ENCODE assay signal across 18 cellular contexts in the genomic region with DNA sequence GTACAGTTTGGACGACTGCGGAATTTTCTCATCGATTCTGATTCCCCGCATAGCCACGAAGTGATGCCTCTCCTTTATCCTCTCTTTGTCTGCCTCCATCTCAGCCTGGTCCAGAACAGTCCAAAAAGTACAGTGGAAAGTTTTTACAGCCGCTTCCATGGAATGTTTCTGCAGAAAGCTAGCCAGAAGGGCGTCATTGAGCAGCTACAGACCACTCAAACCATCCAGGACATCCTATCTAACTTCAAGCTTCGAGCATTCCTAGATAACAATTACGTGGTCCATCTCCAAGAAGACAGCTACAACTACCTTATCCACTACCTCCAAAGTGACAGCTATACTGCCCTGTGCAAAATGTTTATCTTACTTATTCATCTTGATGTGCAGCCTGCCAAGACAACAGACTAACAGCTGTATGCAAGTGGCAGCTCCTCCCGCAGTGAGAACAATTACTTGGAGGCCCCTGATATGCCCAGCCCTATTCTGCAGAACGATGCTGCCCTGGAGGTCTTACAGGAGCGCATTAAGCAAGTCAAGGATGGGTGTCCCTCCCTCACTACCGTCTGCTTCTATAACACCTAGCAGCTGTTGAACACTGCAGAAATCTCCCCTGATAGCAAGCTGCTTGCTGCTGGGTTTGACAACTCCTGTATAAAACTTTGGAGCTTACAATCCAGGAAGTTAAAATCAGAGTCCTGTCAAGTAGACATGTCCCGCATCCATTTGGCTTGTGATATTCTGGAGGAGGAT. TPM values are rescaled to one million over a fixed set of nuclear protein-coding genes. Genes with fewer than 3 reads are reported as not detected.
DNase-seq lines count a peak whose midpoint lies in the region; ATAC-seq, FAIRE-seq and TF ChIP-seq lines count a peak whose summit lies in the region.
"Had no signal": no experiment of that assay in that cellular context is flagged by ENCODE, and none has a peak within 500 bp of the region (broad histone marks: within the 10 kb centered on the region; RNA-seq: fewer than 3 reads in every experiment).

No MANE protein-coding gene starts in this region.

- H2AK5ac ChIP-seq in H9 (ENCODE audit: insufficient read length, low read length) (no peak overlapping the region), H1 (ENCODE audit: low read depth, low read length) (no peak overlapping the region)

- H3T11ph ChIP-seq in H9 (ENCODE audit: low read length), result no peak overlapping the region

- WGBS in H9 (ENCODE audit: extremely low coverage, insufficient read length, low lambda C conversion rate), result no CpG with 5 or more reads among the region's 14 CpGs
- 14% methylated on average over 14 of the region's 14 CpGs; no CpG with 5 or more reads in 1 of the 2 experiments for WGBS in H1 (ENCODE audit: extremely low coverage in 1 of 2, insufficient coverage in 1 of 2, insufficient read length in 1 of 2, insufficient replicate concordance in 2 of 2, low coverage in 1 of 2, low lambda C conversion rate in 2 of 2, missing lambda C conversion rate in 1 of 2), 2 experiments

- peaks cover 57% of the 10 kb centered on the region for H3K4me1 Mint-ChIP-seq in activated CD8-positive, alpha-beta memory T cell treated with anti-CD3 and anti-CD28 coated beads, Interleukin-2, amount 10 ng/mL, durations not matched to agents 7 days and 5 days
- peaks cover 15 to 29% of the 10 kb centered on the region in 2 experiments for H3K4me1 Mint-ChIP-seq in H9
- peaks cover 8% of the 10 kb centered on the region for H3K4me1 Mint-ChIP-seq in neural progenitor cell

- no peak for TF ChIP-seq EP300 in H1 (IDR thresholded peaks at IDR 0.05; ENCODE audit: borderline replicate concordance in 1 of 2, low read depth in 2 of 2, low read length in 2 of 2)

- H2BK20ac ChIP-seq in H9 (ENCODE audit: low read depth, low read length, poor library complexity, severe bottlenecking) (no peak overlapping the region), H1 (ENCODE audit: low read length) (no peak overlapping the region)

- H3F3A ChIP-seq in neural progenitor cell (ENCODE audit: low read depth), result no peaks in the 10 kb centered on the region

- no peak for DNase-seq in activated CD8-positive, alpha-beta memory T cell treated with anti-CD3 and anti-CD28 coated beads, Interleukin-2, amount 10 ng/mL, durations not matched to agents 7 days and 5 days
- no peak for DNase-seq in activated CD8-positive, alpha-beta memory T cell treated with anti-CD3 and anti-CD28 coated beads, Interleukin-2, amount 50 U/mL, for 48 hours
- no peak for DNase-seq in H9
- no peak for DNase-seq in H1 (ENCODE audit: low read depth in 1 of 2, low spot score in 2 of 2)
- DNase-seq in neural progenitor cell (ENCODE audit: low spot score), result no peak
- no peak for DNase-seq in ecto neural progenitor cell (ENCODE audit: low spot score)
- DNase-seq in central memory CD4-positive, alpha-beta T cell, result no peak
- DNase-seq: Caco-2, cerebellar nuclear complex, head of caudate nucleus, left colon, NCI-H187, NCI-H524 treated with DMSO at 0.1 percent for 48 hours, Peyer's patch, psoas muscle had no signal

- H3K79me1 ChIP-seq in H9 (ENCODE audit: insufficient read depth, low read depth, low read length, poor library complexity, severe bottlenecking), result no peaks in the 10 kb centered on the region
- H3K79me1 ChIP-seq in H1 (ENCODE audit: low read depth, low read length), result no peaks in the 10 kb centered on the region

- TF ChIP-seq CTCF in H9 (conservative IDR thresholded peaks at IDR 0.05) (no peak), H1 (IDR thresholded peaks at IDR 0.05; ENCODE audit: control extremely low read depth in 1 of 3, insufficient read depth in 1 of 3, low read depth in 1 of 3, low read length in 3 of 3) (no peak), neural progenitor cell (IDR thresholded peaks at IDR 0.05) (no peak)

- H3K9ac ChIP-seq in H9 (ENCODE audit: extremely low read depth, insufficient read length, low read length), result no peak overlapping the region
- no peak overlapping the region for H3K9ac ChIP-seq in H1 (replicated peaks in 1 of 4; ENCODE audit: extremely low read depth in 1 of 4, low read depth in 3 of 4, low read length in 3 of 4)
- no peak overlapping the region for H3K9ac ChIP-seq in neural progenitor cell

- H3K56ac ChIP-seq in H9 (ENCODE audit: insufficient read length, low read depth, low read length) (no peak overlapping the region), H1 (replicated peaks; ENCODE audit: insufficient read length, low read depth, low read length) (no peak overlapping the region)

- CTCF ChIA-PET in activated CD8-positive, alpha-beta memory T cell treated with anti-CD3 and anti-CD28 coated beads, Interleukin-2, amount 10 ng/mL, durations not matched to agents 7 days and 5 days (lab: Charles Lee), result no interaction called here
- CTCF ChIA-PET in H1 (lab: Charles Lee; ENCODE audit: partially characterized antibody), result interaction anchor here (0.6 to 1.2 kb wide), 7 partner anchors 11 to 65 kb away, joined by 3 to 5 read pairs (median 3); no protein-coding TSS in a partner anchor

- no peak overlapping the region for H2BK120ac ChIP-seq in H9 (ENCODE audit: low read depth, low read length, poor library complexity, severe bottlenecking)
- no peak overlapping the region for H2BK120ac ChIP-seq in H1 (replicated peaks; ENCODE audit: low read depth, low read length)

- no peak overlapping the region for H4K8ac ChIP-seq in H9 (replicated peaks; ENCODE audit: insufficient read length, low read depth, low read length)
- no peak overlapping the region for H4K8ac ChIP-seq in H1 (ENCODE audit: extremely low read depth, insufficient read depth, low read length)

- H4K91ac ChIP-seq in H9 (ENCODE audit: insufficient read length, low read depth, low read length) (no peak overlapping the region), H1 (replicated peaks; ENCODE audit: insufficient read length, low read length) (no peak overlapping the region)

- no peaks in the 10 kb centered on the region for H3K9me3 Mint-ChIP-seq in activated CD8-positive, alpha-beta memory T cell treated with anti-CD3 and anti-CD28 coated beads, Interleukin-2, amount 10 ng/mL, durations not matched to agents 7 days and 5 days (ENCODE audit: low read depth)
- peaks cover 12 to 16% of the 10 kb centered on the region in 2 experiments for H3K9me3 Mint-ChIP-seq in H9
- peaks cover 10% of the 10 kb centered on the region for H3K9me3 Mint-ChIP-seq in neural progenitor cell

- H2AFZ ChIP-seq in H9 (ENCODE audit: low read length) (no peak overlapping the region), H1 (ENCODE audit: low read length) (no peak overlapping the region), neural progenitor cell (replicated peaks) (no peak overlapping the region)

- H2BK5ac ChIP-seq in H9 (ENCODE audit: insufficient read length, low read length), result no peak overlapping the region
- H2BK5ac ChIP-seq in H1 (ENCODE audit: low read depth, low read length), result no peak overlapping the region

- H3K79me2 ChIP-seq in H9 (ENCODE audit: insufficient read depth, low read length), result no peaks in the 10 kb centered on the region
- H3K79me2 ChIP-seq in H1 (ENCODE audit: control insufficient read depth in 1 of 2, insufficient read depth in 2 of 2, low read length in 2 of 2), result no peaks in the 10 kb centered on the region
- H3K79me2 ChIP-seq in neural progenitor cell (ENCODE audit: low read depth), result no peaks in the 10 kb centered on the region

- H3K14ac ChIP-seq in H9 (ENCODE audit: insufficient read depth, low read length) (no peak overlapping the region), H1 (ENCODE audit: insufficient read length) (no peak overlapping the region)

- H3K4me1 ChIP-seq in H9 (ENCODE audit: insufficient read depth, low read length) (no peaks in the 10 kb centered on the region), H1 (replicated peaks in 1 of 4; ENCODE audit: control insufficient read depth in 3 of 4, insufficient read depth in 4 of 4, low read length in 3 of 4) (peaks cover 3 to 9% (median 5%) of the 10 kb centered on the region in 4 experiments), neural progenitor cell (no peaks in the 10 kb centered on the region)
- H3K4me1 ChIP-seq: A549, Caco-2, Peyer's patch, psoas muscle had no signal

- H3K36me3 ChIP-seq in H1 (ENCODE audit: control insufficient read depth in 2 of 4, insufficient read depth in 4 of 4, low read length in 3 of 4) (no peaks in the 10 kb centered on the region), neural progenitor cell (no peaks in the 10 kb centered on the region)
- H3K36me3 ChIP-seq: Peyer's patch had no signal

- no peak overlapping the region for H4K5ac ChIP-seq in H9 (ENCODE audit: insufficient read length, low read depth, low read length)
- no peak overlapping the region for H4K5ac ChIP-seq in H1 (ENCODE audit: insufficient read length, low read depth, low read length)

- peaks cover 65% of the 10 kb centered on the region for H3K36me3 Mint-ChIP-seq in activated CD8-positive, alpha-beta memory T cell treated with anti-CD3 and anti-CD28 coated beads, Interleukin-2, amount 10 ng/mL, durations not matched to agents 7 days and 5 days
- peaks cover 0 to 9% (median 6%) of the 10 kb centered on the region in 3 experiments; a peak in 4 of 7 replicates for H3K36me3 Mint-ChIP-seq in H9 (ENCODE audit: insufficient read depth in 1 of 3, low read depth in 3 of 3)
- H3K36me3 Mint-ChIP-seq in neural progenitor cell, result no peaks in the 10 kb centered on the region

- TF ChIP-seq RAD21 in H1 (IDR thresholded peaks at IDR 0.05 in 1 of 2, conservative IDR thresholded peaks at IDR 0.05 in 1 of 2; ENCODE audit: low read depth in 2 of 2, low read length in 2 of 2), result no peak

- H3K18ac ChIP-seq in H9 (ENCODE audit: insufficient read length, low read depth, low read length), result no peak overlapping the region
- no peak overlapping the region for H3K18ac ChIP-seq in H1 (ENCODE audit: extremely low read depth, low read length)

- no peak for ATAC-seq in activated CD8-positive, alpha-beta memory T cell treated with anti-CD3 and anti-CD28 coated beads, Interleukin-2, amount 10 ng/mL, durations not matched to agents 7 days and 5 days
- no peak for ATAC-seq in HG02571 (IDR thresholded peaks at IDR 0.05; ENCODE audit: unreplicated experiment)
- ATAC-seq: left colon, psoas muscle had no signal

- H3K4ac ChIP-seq in H9 (ENCODE audit: low read depth, low read length) (no peak overlapping the region), H1 (replicated peaks; ENCODE audit: insufficient read length, low read depth, low read length) (no peak overlapping the region)

- H3K23me2 ChIP-seq in H9 (ENCODE audit: insufficient read length, low read depth, low read length, poor library complexity, severe bottlenecking) (peaks cover 12% of the 10 kb centered on the region), H1 (ENCODE audit: low read depth, low read length) (peaks cover 4% of the 10 kb centered on the region; the same call in 1 of the 2 replicates)

- H3K27me3 ChIP-seq in H9 (ENCODE audit: insufficient read depth, low read length) (peaks cover 54% of the 10 kb centered on the region), H1 (replicated peaks in 1 of 4; ENCODE audit: control insufficient read depth in 3 of 4, extremely low read depth in 1 of 4, insufficient read depth in 3 of 4, low read length in 3 of 4) (peaks cover 49 to 77% (median 70%) of the 10 kb centered on the region in 4 experiments), neural progenitor cell (peaks cover 84% of the 10 kb centered on the region)

- TF ChIP-seq POLR2A in H1 (IDR thresholded peaks at IDR 0.05; ENCODE audit: control extremely low read depth in 1 of 2, low read depth in 2 of 2, low read length in 2 of 2), result no peak

- H3K23ac ChIP-seq in H9 (ENCODE audit: insufficient read length, low read depth, low read length), result no peak overlapping the region
- H3K23ac ChIP-seq in H1 (ENCODE audit: insufficient read length), result no peak overlapping the region

- H2BK12ac ChIP-seq in H9 (ENCODE audit: insufficient read length, low read depth, low read length) (no peak overlapping the region), H1 (ENCODE audit: low read depth, low read length) (no peak overlapping the region)

- H3K4me2 ChIP-seq in H9 (ENCODE audit: insufficient read depth, insufficient read length, low read length) (peak overlapping the region; percentile 78), H1 (ENCODE audit: insufficient read depth in 1 of 2, low read depth in 2 of 2, low read length in 2 of 2) (peak overlapping the region; percentile 64 to 74), neural progenitor cell (peak overlapping the region; percentile 31)
- H3K4me2 ChIP-seq: A549 had no signal

- no peak for FAIRE-seq in H1 (lab: Jason Lieb, UNC)

- H4K20me1 ChIP-seq in H9 (ENCODE audit: control insufficient read depth, insufficient read depth, insufficient read length) (peaks cover 5% of the 10 kb centered on the region), H1 (replicated peaks in 1 of 2; ENCODE audit: control insufficient read depth in 1 of 2, insufficient read depth in 2 of 2, low read length in 2 of 2) (peaks cover 4 to 18% of the 10 kb centered on the region in 2 experiments), neural progenitor cell (ENCODE audit: low read depth) (no peaks in the 10 kb centered on the region)

- POLR2A ChIA-PET in H1 (lab: Charles Lee; ENCODE audit: partially characterized antibody), result no interaction called here

- H3K27ac Mint-ChIP-seq in activated CD8-positive, alpha-beta memory T cell treated with anti-CD3 and anti-CD28 coated beads, Interleukin-2, amount 10 ng/mL, durations not matched to agents 7 days and 5 days, result peak overlapping the region; percentile 20
- no peak overlapping the region for H3K27ac Mint-ChIP-seq in H9
- no peak overlapping the region for H3K27ac Mint-ChIP-seq in neural progenitor cell

- no peaks in the 10 kb centered on the region for H3K9me3 ChIP-seq in H9 (ENCODE audit: control insufficient read depth, low read depth, low read length)
- H3K9me3 ChIP-seq in H1 (ENCODE audit: insufficient read depth in 2 of 2, low read depth in 1 of 2, low read length in 1 of 2), result 0 out of 4 replicates have a peak, but pooled peaks cover 0 to 3% of the 10 kb centered on the region in 2 experiments
- no peaks in the 10 kb centered on the region for H3K9me3 ChIP-seq in neural progenitor cell (ENCODE audit: low read depth)
- H3K9me3 ChIP-seq: A549, Peyer's patch, psoas muscle had no signal

- H3K27me3 Mint-ChIP-seq in activated CD8-positive, alpha-beta memory T cell treated with anti-CD3 and anti-CD28 coated beads, Interleukin-2, amount 10 ng/mL, durations not matched to agents 7 days and 5 days, result no peaks in the 10 kb centered on the region
- H3K27me3 Mint-ChIP-seq in H9 (ENCODE audit: low read depth) (peaks cover 92% of the 10 kb centered on the region), neural progenitor cell (ENCODE audit: insufficient read depth, low read depth) (peaks cover 70% of the 10 kb centered on the region)

- no peak overlapping the region for H3K27ac ChIP-seq in H9 (ENCODE audit: insufficient read length, low read depth, low read length)
- no peak overlapping the region for H3K27ac ChIP-seq in H1 (ENCODE audit: low read depth, low read length)
- H3K27ac ChIP-seq in neural progenitor cell, result no peak overlapping the region
- H3K27ac ChIP-seq: A549, epithelial cell of prostate, Peyer's patch, psoas muscle had no signal

- H3K4me3 ChIP-seq in H1 (ENCODE audit: extremely low read depth in 1 of 4, insufficient read depth in 2 of 4, low read depth in 3 of 4, low read length in 4 of 4) (peak overlapping the region in 1 of 4 experiments; percentile 42; a peak in 4 of 8 replicates), neural progenitor cell (no peak overlapping the region)
- H3K4me3 ChIP-seq: A549 had no signal

- H3K4me3 Mint-ChIP-seq in activated CD8-positive, alpha-beta memory T cell treated with anti-CD3 and anti-CD28 coated beads, Interleukin-2, amount 10 ng/mL, durations not matched to agents 7 days and 5 days, result no peak overlapping the region
- H3K4me3 Mint-ChIP-seq in H9 (peak overlapping the region in 1 of 2 experiments; percentile 71; a peak in 2 of 5 replicates), neural progenitor cell (no peak overlapping the region)

- H2BK15ac ChIP-seq in H9 (ENCODE audit: low read depth, low read length), result no peak overlapping the region
- H2BK15ac ChIP-seq in H1 (ENCODE audit: low read length), result no peak overlapping the region

RNA-seq across cellular contexts. Expression of a gene that starts 38.9 kb away (rescaled TPM):
- 100 to 1,000 TPM in 1 of 2 experiments, 10 to 100 TPM in 1; 95.4 to 197 TPM for total RNA-seq in activated CD8-positive, alpha-beta memory T cell treated with anti-CD3 and anti-CD28 coated beads, Interleukin-2, amount 10 ng/mL, durations not matched to agents 7 days and 5 days
- total RNA-seq in H9 (2021), result not detected in 2 replicates
- not detected in 2 replicates for total RNA-seq in H1 (2021; fragmentation: NEBNext Ultra II Directional; extraction: Animal tissue kit (Norgen Biotek cat#: 25700))
- not detected in 2 replicates for polyA plus RNA-seq in H1 (2011; rRNA removed)
- not detected for polyA plus RNA-seq in H1 (2011; cell fraction: cytosol; rRNA removed)
- polyA plus RNA-seq in H1 (2011; cell fraction: nucleus; rRNA removed), result not detected
- polyA plus RNA-seq in H1 (2012, experiment 1 of 2), result not detected in 4 replicates
- not detected for polyA plus RNA-seq in H1 (2012, experiment 2 of 2)
- not detected for polyA plus RNA-seq in H1 (2013, experiment 1 of 2)
- not detected for polyA plus RNA-seq in H1 (2013, experiment 2 of 2)
- not detected in 2 replicates for polyA minus RNA-seq in H1 (2011; rRNA and poly(A)+ RNA removed)
- polyA minus RNA-seq in H1 (2011; cell fraction: cytosol; rRNA and poly(A)+ RNA removed), result not detected
- polyA minus RNA-seq in H1 (2011; cell fraction: nucleus; rRNA and poly(A)+ RNA removed), result not detected
- total RNA-seq in neural progenitor cell (ENCODE audit: low replicate concordance), result not detected in 2 replicates
- total RNA-seq: Caco-2 had no signal
- polyA plus RNA-seq: A549 had no signal

RNA-seq across cellular contexts. Expression of a gene that starts 50.0 kb away (rescaled TPM):
- 100 to 1,000 TPM in 1 of 2 experiments, 10 to 100 TPM in 1; 70.5 to 115 TPM for total RNA-seq in activated CD8-positive, alpha-beta memory T cell treated with anti-CD3 and anti-CD28 coated beads, Interleukin-2, amount 10 ng/mL, durations not matched to agents 7 days and 5 days
- total RNA-seq in H9 (2021) (10.1 TPM in 2 replicates), neural progenitor cell (ENCODE audit: low replicate concordance) (0.31 and 0.88 TPM in 2 replicates)
- total RNA-seq in H1 (2021; fragmentation: NEBNext Ultra II Directional; extraction: Animal tissue kit (Norgen Biotek cat#: 25700)), result 27.5 and 28.1 TPM in 2 replicates
- polyA plus RNA-seq in H1 (2011; rRNA removed), result 9.0 and 15.7 TPM in 2 replicates
- polyA plus RNA-seq in H1 (2011; cell fraction: cytosol; rRNA removed), result 19.3 TPM
- polyA plus RNA-seq in H1 (2011; cell fraction: nucleus; rRNA removed), result 13.6 TPM
- polyA plus RNA-seq in H1 (2012, experiment 1 of 2), result 14.5 to 22.7 TPM (median 20.6 TPM) in 4 replicates
- polyA plus RNA-seq in H1 (2012, experiment 2 of 2), result 2.3 TPM
- 9.2 TPM for polyA plus RNA-seq in H1 (2013, experiment 1 of 2)
- polyA plus RNA-seq in H1 (2013, experiment 2 of 2), result 7.3 TPM
- polyA minus RNA-seq in H1 (2011; rRNA and poly(A)+ RNA removed), result 29.7 and 44.5 TPM in 2 replicates
- 10.2 TPM for polyA minus RNA-seq in H1 (2011; cell fraction: cytosol; rRNA and poly(A)+ RNA removed)
- 14.9 TPM for polyA minus RNA-seq in H1 (2011; cell fraction: nucleus; rRNA and poly(A)+ RNA removed)
- total RNA-seq: Caco-2 had no signal

Comparison
In these comparisons a context has a peak if more than half of its experiments do, and no peak if none do; other contexts are left out.
1. RNA of a gene that starts 38.9 kb away (total RNA-seq): 95.4 to 197 TPM in activated CD8-positive, alpha-beta memory T cell treated with anti-CD3 and anti-CD28 coated beads, Interleukin-2, amount 10 ng/mL, durations not matched to agents 7 days and 5 days; not detected in H9, not detected in H1 and not detected in neural progenitor cell; every median in the first group is over 10 times any median in the second.
2. Peak in every context shown above with its lines, with median percentiles within 50 percentile points of each other: H3K4me2 ChIP-seq.